Comparison of ENCODE assay signal across 8 cellular contexts in the genomic region with DNA sequence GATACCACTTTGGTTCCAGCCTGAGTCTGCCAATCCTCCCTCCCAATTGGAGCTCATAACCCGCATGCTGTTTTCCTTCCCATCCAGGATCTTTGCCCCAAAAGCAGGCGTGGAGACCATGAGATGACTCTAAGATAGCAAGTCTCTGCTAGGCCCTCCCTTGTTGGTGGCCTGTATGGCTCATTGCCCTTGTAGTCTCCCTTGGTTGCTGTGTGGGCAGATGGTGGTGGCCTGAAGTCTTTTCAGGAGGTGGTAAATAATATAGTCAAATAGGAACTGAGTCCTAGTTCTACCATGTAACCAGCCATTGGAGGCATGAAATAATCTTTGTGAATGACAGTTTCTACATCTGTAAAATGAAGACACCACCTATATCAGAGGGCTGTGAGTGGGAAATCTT. TPM values are rescaled to one million over a fixed set of nuclear protein-coding genes. Genes with fewer than 3 reads are reported as not detected.
DNase-seq lines count a peak whose midpoint lies in the region; ATAC-seq, FAIRE-seq and TF ChIP-seq lines count a peak whose summit lies in the region.

No MANE protein-coding gene starts in this region.

- no peaks in the 10 kb centered on the region for H3K27me3 Mint-ChIP-seq in activated T-cell treated with anti-CD3 and anti-CD28 coated beads, Interleukin-2, amount 50 U/mL, for 72 hours (ENCODE audit: low read depth)
- H3K27me3 Mint-ChIP-seq in activated T-helper 17 cell treated with anti-CD3 and anti-CD28 coated beads, Interleukin-2, amount 50 U/mL, for 72 hours = no peaks in the 10 kb centered on the region

- no peaks in the 10 kb centered on the region for H3K27me3 ChIP-seq in testis

- no peak for ATAC-seq in activated T-cell treated with anti-CD3 and anti-CD28 coated beads, Interleukin-2, amount 50 U/mL, for 72 hours (replicated peaks in 1 of 2)
- ATAC-seq in activated T-helper 17 cell treated with anti-CD3 and anti-CD28 coated beads, Interleukin-2, amount 50 U/mL, for 72 hours (replicated peaks) = peak; percentile 29
- no peak for ATAC-seq in HG03439 (IDR thresholded peaks at IDR 0.05; ENCODE audit: unreplicated experiment)
- no peak for ATAC-seq in GM19455 (IDR thresholded peaks at IDR 0.05; ENCODE audit: unreplicated experiment)

- no peaks in the 10 kb centered on the region for H3K36me3 Mint-ChIP-seq in activated T-cell treated with anti-CD3 and anti-CD28 coated beads, Interleukin-2, amount 50 U/mL, for 72 hours (ENCODE audit: insufficient read depth in 2 of 2)
- peaks cover 22% of the 10 kb centered on the region for H3K36me3 Mint-ChIP-seq in activated T-helper 17 cell treated with anti-CD3 and anti-CD28 coated beads, Interleukin-2, amount 50 U/mL, for 72 hours (ENCODE audit: low read depth)

- H3K9me3 ChIP-seq in kidney (ENCODE audit: control insufficient read depth in 1 of 2, low read length in 2 of 2) (no peaks in the 10 kb centered on the region), testis (no peaks in the 10 kb centered on the region)

- DNase-seq in activated T-cell treated with anti-CD3 and anti-CD28 coated beads, Interleukin-2, amount 50 U/mL, for 72 hours = no peak
- DNase-seq in activated T-cell treated with anti-CD3 and anti-CD28 coated beads for 4 hours (no peak), kidney (no peak), testis (peak; percentile 44), NCI-H2196 (lab: John Stamatoyannopoulos, UW; ENCODE audit: unreplicated experiment) (no peak)

- peaks cover 30% of the 10 kb centered on the region for H3K4me1 Mint-ChIP-seq in activated T-cell treated with anti-CD3 and anti-CD28 coated beads, Interleukin-2, amount 50 U/mL, for 72 hours (ENCODE audit: low read depth)
- peaks cover 6% of the 10 kb centered on the region for H3K4me1 Mint-ChIP-seq in activated T-helper 17 cell treated with anti-CD3 and anti-CD28 coated beads, Interleukin-2, amount 50 U/mL, for 72 hours

- H3K27ac ChIP-seq in kidney (ENCODE audit: low read depth in 2 of 2, low read length in 2 of 2) (peak overlapping the region in 1 of 2 donors; percentile 9), testis (no peak overlapping the region)

- WGBS in testis, 2 donors = 57% methylated on average over 2 of the region's 2 CpGs; no CpG with 5 or more reads in 1 of the 2 donors

- H3K4me1 ChIP-seq in kidney (ENCODE audit: control insufficient read depth in 1 of 2, insufficient read depth in 1 of 2, low read depth in 1 of 2, low read length in 2 of 2) (peaks cover 0 to 5% of the 10 kb centered on the region in 2 donors), testis (no peaks in the 10 kb centered on the region)

- intact Hi-C loops in kidney (cut with DNase I) = no loop called here
- intact Hi-C loops in testis (cut with DNase I; ENCODE audit: low total_unique reads) = no loop called here

- peaks cover 2 to 10% of the 10 kb centered on the region in 2 donors for H3K36me3 ChIP-seq in kidney (ENCODE audit: control insufficient read depth in 1 of 2, insufficient read depth in 2 of 2, low read length in 2 of 2)
- no peaks in the 10 kb centered on the region for H3K36me3 ChIP-seq in testis (ENCODE audit: low read depth, missing control alignments)

- TF ChIP-seq POLR2A in testis (IDR thresholded peaks at IDR 0.05) = no peak

- peak overlapping the region; percentile 87 to 88 for H3K4me3 Mint-ChIP-seq in activated T-cell treated with anti-CD3 and anti-CD28 coated beads, Interleukin-2, amount 50 U/mL, for 72 hours
- H3K4me3 Mint-ChIP-seq in activated T-helper 17 cell treated with anti-CD3 and anti-CD28 coated beads, Interleukin-2, amount 50 U/mL, for 72 hours = peak overlapping the region; percentile 85

- FAIRE-seq in kidney (lab: Jason Lieb, UNC) = no peak

- peak overlapping the region; percentile 63 to 75 for H3K4me3 ChIP-seq in kidney (ENCODE audit: low read length in 2 of 2)
- no peak overlapping the region for H3K4me3 ChIP-seq in testis

- TF ChIP-seq CTCF in kidney (IDR thresholded peaks at IDR 0.05; ENCODE audit: borderline replicate concordance, extremely low read depth, insufficient read depth) (no peak), testis (IDR thresholded peaks at IDR 0.05) (no peak)

- no peaks in the 10 kb centered on the region for H3K9me3 Mint-ChIP-seq in activated T-cell treated with anti-CD3 and anti-CD28 coated beads, Interleukin-2, amount 50 U/mL, for 72 hours
- no peaks in the 10 kb centered on the region for H3K9me3 Mint-ChIP-seq in activated T-helper 17 cell treated with anti-CD3 and anti-CD28 coated beads, Interleukin-2, amount 50 U/mL, for 72 hours

- peak overlapping the region; percentile 60 for H3K27ac Mint-ChIP-seq in activated T-cell treated with anti-CD3 and anti-CD28 coated beads, Interleukin-2, amount 50 U/mL, for 72 hours
- H3K27ac Mint-ChIP-seq in activated T-helper 17 cell treated with anti-CD3 and anti-CD28 coated beads, Interleukin-2, amount 50 U/mL, for 72 hours = peak overlapping the region; percentile 25

- peak overlapping the region in 1 of 2 donors; percentile 63 for H3K9ac ChIP-seq in kidney (ENCODE audit: low read length in 2 of 2)

RNA-seq across cellular contexts. Expression of a gene that starts 1.2 kb away (rescaled TPM):
- 10 to 100 TPM; 37.0 to 38.7 TPM for total RNA-seq in activated T-cell treated with anti-CD3 and anti-CD28 coated beads, Interleukin-2, amount 50 U/mL, for 72 hours
- total RNA-seq in activated T-helper 17 cell treated with anti-CD3 and anti-CD28 coated beads, Interleukin-2, amount 50 U/mL, for 72 hours = 10 to 100 TPM; 39.9 to 42.1 TPM
- total RNA-seq in kidney = 121 TPM
- 205 TPM for polyA plus RNA-seq in kidney (ENCODE audit: insufficient read depth, low read depth, low replicate concordance)
- 100 to 1,000 TPM in 1 of 2 donors, 10 to 100 TPM in 1; 95.1 to 158 TPM for total RNA-seq in testis
- 119 TPM for polyA plus RNA-seq in testis (ENCODE audit: insufficient read depth, low read depth, low replicate concordance)

RNA-seq across cellular contexts. Expression of a gene that starts 7.2 kb away (rescaled TPM):
- total RNA-seq in activated T-cell treated with anti-CD3 and anti-CD28 coated beads, Interleukin-2, amount 50 U/mL, for 72 hours = 100 to 1,000 TPM; 115 to 118 TPM
- total RNA-seq in activated T-helper 17 cell treated with anti-CD3 and anti-CD28 coated beads, Interleukin-2, amount 50 U/mL, for 72 hours = 100 to 1,000 TPM; 120 to 165 TPM
- total RNA-seq in kidney (116 TPM), testis (100 to 1,000 TPM; 158 to 162 TPM)
- polyA plus RNA-seq in kidney (ENCODE audit: insufficient read depth, low read depth, low replicate concordance) (92.5 TPM), testis (ENCODE audit: insufficient read depth, low read depth, low replicate concordance) (118 TPM)

RNA-seq across cellular contexts. Expression of a gene that starts 14.2 kb away (rescaled TPM):
- 10 to 100 TPM; 49.6 to 56.6 TPM for total RNA-seq in activated T-cell treated with anti-CD3 and anti-CD28 coated beads, Interleukin-2, amount 50 U/mL, for 72 hours
- total RNA-seq in activated T-helper 17 cell treated with anti-CD3 and anti-CD28 coated beads, Interleukin-2, amount 50 U/mL, for 72 hours = 10 to 100 TPM; 49.3 to 71.4 TPM
- total RNA-seq in kidney (46.0 TPM), testis (10 to 100 TPM; 38.4 to 38.5 TPM)
- polyA plus RNA-seq in kidney (ENCODE audit: insufficient read depth, low read depth, low replicate concordance) (112 TPM), testis (ENCODE audit: insufficient read depth, low read depth, low replicate concordance) (29.6 TPM)

RNA-seq across cellular contexts. Expression of a gene that starts 18.4 kb away (rescaled TPM):
- total RNA-seq in activated T-cell treated with anti-CD3 and anti-CD28 coated beads, Interleukin-2, amount 50 U/mL, for 72 hours = 100 to 1,000 TPM in 1 of 2 donors, 10 to 100 TPM in 1; 89.0 to 106 TPM
- total RNA-seq in activated T-helper 17 cell treated with anti-CD3 and anti-CD28 coated beads, Interleukin-2, amount 50 U/mL, for 72 hours = 10 to 100 TPM; 39.3 to 40.8 TPM
- 40.2 TPM for total RNA-seq in kidney
- 33.3 TPM for polyA plus RNA-seq in kidney (ENCODE audit: insufficient read depth, low read depth, low replicate concordance)
- 10 to 100 TPM; 32.1 to 48.7 TPM for total RNA-seq in testis
- 11.8 TPM for polyA plus RNA-seq in testis (ENCODE audit: insufficient read depth, low read depth, low replicate concordance)

RNA-seq across cellular contexts. Expression of a gene that starts 20.7 kb away (rescaled TPM):
- total RNA-seq in activated T-cell treated with anti-CD3 and anti-CD28 coated beads, Interleukin-2, amount 50 U/mL, for 72 hours = 10 to 100 TPM in 1 of 2 donors, 1 to 10 TPM in 1; 9.3 to 11.4 TPM
- 10 to 100 TPM; 13.9 to 16.7 TPM for total RNA-seq in activated T-helper 17 cell treated with anti-CD3 and anti-CD28 coated beads, Interleukin-2, amount 50 U/mL, for 72 hours
- total RNA-seq in kidney = 33.8 TPM
- polyA plus RNA-seq in kidney (ENCODE audit: insufficient read depth, low read depth, low replicate concordance) = 28.0 TPM
- total RNA-seq in testis = 10 to 100 TPM; 36.5 to 42.2 TPM
- 18.5 TPM for polyA plus RNA-seq in testis (ENCODE audit: insufficient read depth, low read depth, low replicate concordance)

Comparison
In these comparisons a context has a peak if more than half of its experiments do, and no peak if none do; other contexts are left out.
1. H3K4me3 ChIP-seq: peak in kidney (2 of 2); none in testis (0 of 2).